ENCODE assay signal across 28 cellular contexts in the genomic region with DNA sequence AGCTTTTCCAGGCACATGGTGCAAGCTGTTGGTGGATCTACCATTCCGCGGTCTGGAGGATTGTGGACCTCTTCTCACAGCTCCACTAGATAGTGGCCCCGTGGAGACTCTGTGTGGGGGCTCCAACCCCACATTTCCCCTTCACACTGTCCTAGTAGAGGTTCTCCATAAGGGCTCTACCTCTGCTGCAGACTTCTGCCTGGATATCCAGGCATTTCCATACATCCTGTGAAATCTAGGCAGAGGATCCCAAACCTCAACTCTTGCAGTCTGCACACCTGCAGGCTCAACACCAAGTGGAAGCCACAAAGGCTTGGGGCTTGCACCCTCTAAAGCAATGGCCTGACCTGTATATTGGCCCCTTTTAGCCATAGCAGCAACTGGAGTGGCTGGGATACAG.
"Had no signal": no experiment of that assay in that cellular context is flagged by ENCODE, and none has a peak within 500 bp of the region (broad histone marks: within the 10 kb centered on the region; RNA-seq: fewer than 3 reads in every experiment).

No MANE protein-coding gene starts in this region.

- FAIRE-seq: colon, endometrium, endothelial cell of umbilical vein, frontal cortex had no signal

- H3K4me1 ChIP-seq: colonic mucosa, esophagus muscularis mucosa, esophagus squamous epithelium, foreskin keratinocyte, gastroesophageal sphincter had no signal

- H3K4me3 ChIP-seq: colonic mucosa, coronary artery, dorsolateral prefrontal cortex, esophagus muscularis mucosa, esophagus squamous epithelium, gastrocnemius medialis, gastroesophageal sphincter, heart left ventricle, heart right ventricle had no signal

- H3K27me3 Mint-ChIP-seq: effector memory CD8-positive, alpha-beta T cell had no signal

- H3K9me3 ChIP-seq: colonic mucosa, esophagus muscularis mucosa, gastrocnemius medialis had no signal

- H3K27me3 ChIP-seq: colonic mucosa, dorsolateral prefrontal cortex, esophagus muscularis mucosa, esophagus squamous epithelium, foreskin keratinocyte, gastrocnemius medialis, gastroesophageal sphincter, heart left ventricle, heart right ventricle had no signal

- H3K27ac ChIP-seq: colonic mucosa, coronary artery, dorsolateral prefrontal cortex, epithelial cell of prostate, esophagus muscularis mucosa, esophagus squamous epithelium, foreskin keratinocyte, gastrocnemius medialis, gastroesophageal sphincter, heart left ventricle, heart right ventricle had no signal

- H3K36me3 ChIP-seq: colonic mucosa, esophagus muscularis mucosa, esophagus squamous epithelium, gastrocnemius medialis, gastroesophageal sphincter, heart left ventricle, heart right ventricle had no signal

- DNase-seq: colonic mucosa; cortex of kidney; dermis blood vessel endothelial cell; dorsolateral prefrontal cortex; effector CD4-positive, alpha-beta T cell; effector CD8-positive, alpha-beta T cell; effector memory CD4-positive, alpha-beta T cell; effector memory CD8-positive, alpha-beta T cell; endodermal cell; erythroblast; esophagus squamous epithelium; foreskin fibroblast; foreskin keratinocyte; foreskin melanocyte; gastrocnemius medialis; glutamatergic neuron; head of caudate nucleus; heart left ventricle; heart right ventricle had no signal

- ATAC-seq: effector memory CD8-positive, alpha-beta T cell; esophagus mucosa; foreskin keratinocyte; gastrocnemius medialis; gastroesophageal sphincter; heart left ventricle; heart right ventricle had no signal

- H3K4me3 Mint-ChIP-seq: effector memory CD8-positive, alpha-beta T cell; endodermal cell had no signal

- H3K4me1 Mint-ChIP-seq: endodermal cell had no signal

- H3K27ac Mint-ChIP-seq: effector memory CD8-positive, alpha-beta T cell; endodermal cell had no signal
